8 cellular contexts compared by ENCODE assay signal in genomic region chr2:162890690-162891311, GRCh38.
DNase-seq lines count a peak whose midpoint lies in the region; ATAC-seq and TF ChIP-seq lines count a peak whose summit lies in the region.

No MANE protein-coding gene starts in this region.

- ATAC-seq in GM19452 (IDR thresholded peaks at IDR 0.05; ENCODE audit: unreplicated experiment), result peak; percentile 95
- ATAC-seq in HG03280 (IDR thresholded peaks at IDR 0.05; ENCODE audit: unreplicated experiment), result peak; percentile 90

- TF ChIP-seq CTCF in astrocyte of the spinal cord (IDR thresholded peaks at IDR 0.05; ENCODE audit: low read depth, low read length), result peak; percentile 81

- in situ Hi-C loops in astrocyte of the spinal cord (cut with HindIII; ENCODE audit: low sequenced_read_pairs), result no loop called here

- H3K4me3 ChIP-seq in astrocyte of the spinal cord (ENCODE audit: low read depth, low read length), result no peak overlapping the region

- DNase-seq in NCI-H524 (lab: John Stamatoyannopoulos, UW), result peak; percentile 34 to 62
- DNase-seq in NCI-H524 treated with DMSO at 0.1 percent for 48 hours (lab: John Stamatoyannopoulos, UW), result no peak
- peak; percentile 81 for DNase-seq in NCI-H2227 (lab: John Stamatoyannopoulos, UW; ENCODE audit: unreplicated experiment)
- DNase-seq in astrocyte of the spinal cord (ENCODE audit: low read depth, low spot score), result peak; percentile 80
- DNase-seq in kidney tubule cell (ENCODE audit: low spot score), result peak; percentile 78
- no peak for DNase-seq in islet precursor cell

Comparison
In these comparisons a context has a peak if more than half of its experiments do, and no peak if none do; other contexts are left out.
1. DNase-seq: peak in NCI-H524 (2 of 2), NCI-H2227 (single experiment), astrocyte of the spinal cord (single experiment) and kidney tubule cell (single experiment); none in NCI-H524 treated with DMSO at 0.1 percent for 48 hours (single experiment) and islet precursor cell (single experiment).